14 cellular contexts compared by ENCODE assay signal in the genomic region with DNA sequence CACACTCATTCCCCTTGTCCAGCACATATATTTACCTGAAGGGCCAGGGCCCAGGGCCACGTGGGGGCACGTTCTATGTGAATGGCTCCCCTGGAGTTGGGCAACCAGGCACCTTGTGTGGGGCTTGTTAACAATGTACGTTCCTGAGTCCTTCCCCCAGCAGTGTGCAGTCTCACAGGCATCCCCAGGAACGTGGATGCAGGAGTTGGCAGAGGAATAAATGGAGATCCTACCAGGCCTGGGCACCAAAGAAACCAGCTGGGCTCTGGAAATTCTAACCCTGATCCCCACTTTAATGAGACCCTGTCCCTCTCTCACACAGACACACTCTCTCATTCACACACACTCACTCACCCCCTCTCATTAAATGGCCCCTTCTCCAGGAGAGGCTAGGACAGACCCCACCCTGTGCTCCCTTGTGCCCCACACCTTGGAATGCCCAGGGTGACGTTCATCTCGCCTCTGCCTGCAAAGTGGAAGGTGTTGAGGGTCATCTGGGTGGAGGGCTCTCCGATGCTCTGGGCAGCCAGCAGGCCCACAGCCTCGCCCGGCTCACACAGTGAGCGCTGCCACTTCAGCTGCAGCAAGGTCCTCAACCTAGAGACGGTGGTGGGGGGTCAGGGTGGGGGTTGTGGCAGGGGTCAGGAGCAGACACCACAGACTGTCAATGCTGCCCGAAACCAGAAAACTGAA.
A peak's percentile ranks its signal among the peaks of the same experiment; 100 is the strongest.
DNase-seq lines count a peak whose midpoint lies in the region; ATAC-seq and TF ChIP-seq lines count a peak whose summit lies in the region.
"Had no signal": no experiment of that assay in that cellular context is flagged by ENCODE, and none has a peak within 500 bp of the region (broad histone marks: within the 10 kb centered on the region; RNA-seq: fewer than 3 reads in every experiment).

No MANE protein-coding gene starts in this region.

- H3K4me3 ChIP-seq in right lobe of liver (no peak overlapping the region), stomach (no peak overlapping the region)
- H3K4me3 ChIP-seq: neural progenitor cell, SJCRH30 had no signal

- ATAC-seq in right lobe of liver (no peak), GM21360 (IDR thresholded peaks at IDR 0.05; ENCODE audit: unreplicated experiment) (no peak)

- TF ChIP-seq POLR2A in right lobe of liver (IDR thresholded peaks at IDR 0.05): no peak
- no peak for TF ChIP-seq POLR2A in stomach (IDR thresholded peaks at IDR 0.05)

- H3K27me3 ChIP-seq in right lobe of liver (no peaks in the 10 kb centered on the region), stomach (no peaks in the 10 kb centered on the region)
- H3K27me3 ChIP-seq: neural progenitor cell, SJCRH30 had no signal

- H3K9me3 Mint-ChIP-seq in activated naive CD4-positive, alpha-beta T cell treated with anti-CD3 and anti-CD28 coated beads, Interleukin-2, amount 10 ng/mL, durations not matched to agents 7 days and 5 days: no peaks in the 10 kb centered on the region
- H3K9me3 Mint-ChIP-seq in activated CD4-positive, alpha-beta memory T cell treated with anti-CD3 and anti-CD28 coated beads for 36 hours: no peaks in the 10 kb centered on the region
- no peaks in the 10 kb centered on the region for H3K9me3 Mint-ChIP-seq in activated T-helper 2 cell treated with anti-CD3 and anti-CD28 coated beads, Interferon-gamma antibody, Interleukin-2, Interleukin-4, amounts not matched to agents 10 μg/mL and 5 μg/mL and 100 μg/mL, durations not matched to agents 14 hours and 24 hours and 36 hours
- H3K9me3 Mint-ChIP-seq: neural progenitor cell; stimulated activated naive CD8-positive, alpha-beta T cell treated with anti-CD3 and anti-CD28 coated beads, Interleukin-15, amount 100 ng/mL, for 72 hours had no signal

- no peak overlapping the region for H3K4me3 Mint-ChIP-seq in activated naive CD4-positive, alpha-beta T cell treated with anti-CD3 and anti-CD28 coated beads, Interleukin-2, amount 10 ng/mL, durations not matched to agents 7 days and 5 days
- H3K4me3 Mint-ChIP-seq in activated CD4-positive, alpha-beta memory T cell treated with anti-CD3 and anti-CD28 coated beads for 36 hours: no peak overlapping the region
- H3K4me3 Mint-ChIP-seq in activated T-helper 2 cell treated with anti-CD3 and anti-CD28 coated beads, Interferon-gamma antibody, Interleukin-2, Interleukin-4, amounts not matched to agents 10 μg/mL and 5 μg/mL and 100 μg/mL, durations not matched to agents 14 hours and 24 hours and 36 hours (ENCODE audit: low read depth): no peak overlapping the region

- peaks cover 61% of the 10 kb centered on the region for H3K36me3 Mint-ChIP-seq in activated naive CD4-positive, alpha-beta T cell treated with anti-CD3 and anti-CD28 coated beads, Interleukin-2, amount 10 ng/mL, durations not matched to agents 7 days and 5 days
- peaks cover 58% of the 10 kb centered on the region for H3K36me3 Mint-ChIP-seq in activated CD4-positive, alpha-beta memory T cell treated with anti-CD3 and anti-CD28 coated beads for 36 hours
- H3K36me3 Mint-ChIP-seq in activated T-helper 2 cell treated with anti-CD3 and anti-CD28 coated beads, Interferon-gamma antibody, Interleukin-2, Interleukin-4, amounts not matched to agents 10 μg/mL and 5 μg/mL and 100 μg/mL, durations not matched to agents 14 hours and 24 hours and 36 hours (ENCODE audit: low read depth): peaks cover 91% of the 10 kb centered on the region

- no peak for DNase-seq in activated naive CD4-positive, alpha-beta T cell treated with anti-CD3 and anti-CD28 coated beads, Interleukin-2, amount 10 ng/mL, durations not matched to agents 7 days and 5 days
- DNase-seq in activated naive CD4-positive, alpha-beta T cell (lab: John Stamatoyannopoulos, UW): no peak
- DNase-seq in activated CD4-positive, alpha-beta memory T cell treated with anti-CD3 and anti-CD28 coated beads for 36 hours: no peak
- peak in 2 of 3 donors; percentile 28 to 35 for DNase-seq in right lobe of liver
- peak; percentile 16 for DNase-seq in stomach
- DNase-seq in DMS114 treated with DMSO at 0.1 percent for 48 hours (lab: John Stamatoyannopoulos, UW; ENCODE audit: unreplicated experiment): no peak
- DNase-seq in activated T-helper 2 cell treated with anti-CD3 and anti-CD28 coated beads, Interferon-gamma antibody, Interleukin-2, Interleukin-4, amounts not matched to agents 10 μg/mL and 5 μg/mL and 100 μg/mL, durations not matched to agents 14 hours and 24 hours and 36 hours (ENCODE audit: low spot score): no peak
- DNase-seq: DMS153, NCI-H1048, SJCRH30 had no signal

- H3K4me1 Mint-ChIP-seq in activated naive CD4-positive, alpha-beta T cell treated with anti-CD3 and anti-CD28 coated beads, Interleukin-2, amount 10 ng/mL, durations not matched to agents 7 days and 5 days: peaks cover 78% of the 10 kb centered on the region
- H3K4me1 Mint-ChIP-seq in activated CD4-positive, alpha-beta memory T cell treated with anti-CD3 and anti-CD28 coated beads for 36 hours (ENCODE audit: low read depth): peaks cover 73% of the 10 kb centered on the region
- peaks cover 59% of the 10 kb centered on the region for H3K4me1 Mint-ChIP-seq in activated T-helper 2 cell treated with anti-CD3 and anti-CD28 coated beads, Interferon-gamma antibody, Interleukin-2, Interleukin-4, amounts not matched to agents 10 μg/mL and 5 μg/mL and 100 μg/mL, durations not matched to agents 14 hours and 24 hours and 36 hours (ENCODE audit: low read depth)

- POLR2A ChIA-PET in activated CD4-positive, alpha-beta memory T cell treated with anti-CD3 and anti-CD28 coated beads for 36 hours (lab: Charles Lee): no interaction called here

- TF ChIP-seq EP300 in stomach (IDR thresholded peaks at IDR 0.05): no peak

- no CpG with 5 or more reads among the region's 12 CpGs for WGBS in right lobe of liver (ENCODE audit: insufficient coverage, low coverage, low lambda C conversion rate, missing lambda C conversion rate)
- whole genome bisulfite sequencing in stomach, 5 donors: 94 to 96% (median 94%) methylated on average over 12 of the region's 12 CpGs

- no peaks in the 10 kb centered on the region for H3K27me3 Mint-ChIP-seq in activated naive CD4-positive, alpha-beta T cell treated with anti-CD3 and anti-CD28 coated beads, Interleukin-2, amount 10 ng/mL, durations not matched to agents 7 days and 5 days
- H3K27me3 Mint-ChIP-seq in activated CD4-positive, alpha-beta memory T cell treated with anti-CD3 and anti-CD28 coated beads for 36 hours: no peaks in the 10 kb centered on the region
- H3K27me3 Mint-ChIP-seq in activated T-helper 2 cell treated with anti-CD3 and anti-CD28 coated beads, Interferon-gamma antibody, Interleukin-2, Interleukin-4, amounts not matched to agents 10 μg/mL and 5 μg/mL and 100 μg/mL, durations not matched to agents 14 hours and 24 hours and 36 hours (ENCODE audit: low read depth): no peaks in the 10 kb centered on the region
- H3K27me3 Mint-ChIP-seq: stimulated activated naive CD8-positive, alpha-beta T cell treated with anti-CD3 and anti-CD28 coated beads, Interleukin-15, amount 100 ng/mL, for 72 hours had no signal

- H3K4me1 ChIP-seq in right lobe of liver: peaks cover 0 to 33% (median 9%) of the 10 kb centered on the region in 4 donors
- H3K4me1 ChIP-seq in stomach: peaks cover 28 to 42% (median 39%) of the 10 kb centered on the region in 4 donors
- H3K4me1 ChIP-seq: neural progenitor cell had no signal

- no peaks in the 10 kb centered on the region for H3K9me3 ChIP-seq in right lobe of liver
- H3K9me3 ChIP-seq in stomach: no peaks in the 10 kb centered on the region
- H3K9me3 ChIP-seq: SJCRH30 had no signal

- CTCF ChIA-PET in activated naive CD4-positive, alpha-beta T cell treated with anti-CD3 and anti-CD28 coated beads, Interleukin-2, amount 10 ng/mL, durations not matched to agents 7 days and 5 days (lab: Charles Lee): interaction anchor here (1.1 to 10.1 kb wide), 6 partner anchors 29 to 211 kb away, joined by 3 to 124 read pairs (median 13); partner anchors contain the start of gene ST3GAL5
- CTCF ChIA-PET in activated CD4-positive, alpha-beta memory T cell treated with anti-CD3 and anti-CD28 coated beads for 36 hours (lab: Charles Lee): interaction anchor here (1.1 to 11.3 kb wide), 5 partner anchors 39 to 311 kb away, joined by 3 to 137 read pairs (median 7); no protein-coding TSS in a partner anchor

- no peak overlapping the region for H3K27ac ChIP-seq in right lobe of liver
- peak overlapping the region in 2 of 5 donors; percentile 4 to 84 for H3K27ac ChIP-seq in stomach
- H3K27ac ChIP-seq: neural progenitor cell, SJCRH30, VCaP had no signal

- intact Hi-C loops in activated CD4-positive, alpha-beta memory T cell treated with anti-CD3 and anti-CD28 coated beads for 36 hours (cut with micrococcal nuclease): loop anchor here (5.0 to 10.0 kb wide), 4 partner anchors 155 to 522 kb away; partner anchors contain the start of genes ATOH8, CHMP3, IMMT and KDM3A
- intact Hi-C loops in right lobe of liver (cut with DNase I): loop anchor here in 1 of 2 donors (10.0 kb wide), 1 partner anchor 155 kb away; the partner anchor contains the start of gene ST3GAL5
- intact Hi-C loops in stomach (cut with DNase I; ENCODE audit: low total_unique reads): loop anchor here (10.0 kb wide), 1 partner anchor 155 kb away; the partner anchor contains the start of gene ST3GAL5
- intact Hi-C loops in activated T-helper 2 cell treated with anti-CD3 and anti-CD28 coated beads, Interferon-gamma antibody, Interleukin-2, Interleukin-4, amounts not matched to agents 10 μg/mL and 5 μg/mL and 100 μg/mL, durations not matched to agents 14 hours and 24 hours and 36 hours (cut with micrococcal nuclease): loop anchor here (2.0 to 5.0 kb wide), 5 partner anchors 29 to 401 kb away; partner anchors contain the start of genes IMMT, KDM3A, MRPL35 and PTCD3

- H3K27ac Mint-ChIP-seq in activated naive CD4-positive, alpha-beta T cell treated with anti-CD3 and anti-CD28 coated beads, Interleukin-2, amount 10 ng/mL, durations not matched to agents 7 days and 5 days: peak overlapping the region; percentile 99
- peak overlapping the region; percentile 72 for H3K27ac Mint-ChIP-seq in activated CD4-positive, alpha-beta memory T cell treated with anti-CD3 and anti-CD28 coated beads for 36 hours
- no peak overlapping the region for H3K27ac Mint-ChIP-seq in activated T-helper 2 cell treated with anti-CD3 and anti-CD28 coated beads, Interferon-gamma antibody, Interleukin-2, Interleukin-4, amounts not matched to agents 10 μg/mL and 5 μg/mL and 100 μg/mL, durations not matched to agents 14 hours and 24 hours and 36 hours
- H3K27ac Mint-ChIP-seq: neural progenitor cell had no signal

- peaks cover 0 to 15% (median 4%) of the 10 kb centered on the region in 4 donors for H3K36me3 ChIP-seq in right lobe of liver
- H3K36me3 ChIP-seq in stomach: peaks cover 40 to 81% (median 73%) of the 10 kb centered on the region in 4 donors
- H3K36me3 ChIP-seq: neural progenitor cell had no signal

- TF ChIP-seq CTCF in right lobe of liver (IDR thresholded peaks at IDR 0.05) (no peak), stomach (IDR thresholded peaks at IDR 0.05) (no peak)

Comparison
In these comparisons a context has a peak if more than half of its experiments do, and no peak if none do; other contexts are left out.
1. DNase-seq: peak in right lobe of liver (2 of 3) and stomach (single experiment); none in activated naive CD4-positive, alpha-beta T cell treated with anti-CD3 and anti-CD28 coated beads, Interleukin-2, amount 10 ng/mL, durations not matched to agents 7 days and 5 days (single experiment), activated naive CD4-positive, alpha-beta T cell (0 of 4), activated CD4-positive, alpha-beta memory T cell treated with anti-CD3 and anti-CD28 coated beads for 36 hours (single experiment), DMS114 treated with DMSO at 0.1 percent for 48 hours (single experiment) and activated T-helper 2 cell treated with anti-CD3 and anti-CD28 coated beads, Interferon-gamma antibody, Interleukin-2, Interleukin-4, amounts not matched to agents 10 μg/mL and 5 μg/mL and 100 μg/mL, durations not matched to agents 14 hours and 24 hours and 36 hours (single experiment).